1 cellular context compared by ENCODE assay signal in the genomic region with DNA sequence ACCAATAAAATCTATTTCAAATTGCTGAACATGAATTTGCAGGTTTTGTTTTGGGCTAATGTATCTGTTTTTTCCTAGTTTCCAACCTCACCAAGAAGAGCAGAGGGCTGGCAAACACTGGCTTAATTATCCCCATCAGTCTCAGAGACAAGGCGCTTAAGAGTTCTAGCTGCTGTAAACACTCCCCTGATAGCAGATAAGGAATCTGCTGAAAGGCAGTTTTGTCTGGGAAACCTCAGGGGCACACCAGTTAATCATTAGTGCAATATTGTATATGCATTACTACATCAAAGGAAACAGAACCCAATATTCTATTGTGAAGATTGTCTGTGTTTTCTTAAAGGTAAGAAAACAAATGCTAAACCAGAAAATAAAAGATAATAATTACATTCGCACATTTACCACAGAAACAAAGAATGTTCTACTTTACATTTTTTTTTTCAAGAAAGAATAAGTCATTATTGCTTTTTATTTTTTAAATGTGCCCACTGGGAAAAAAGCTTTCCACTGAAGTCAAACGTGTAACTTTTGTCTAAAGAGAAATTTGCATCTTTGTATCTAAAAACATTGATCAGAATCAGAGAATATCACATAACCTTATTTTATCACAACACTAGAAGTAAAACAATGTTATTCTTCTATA.
TF ChIP-seq lines count a peak whose summit lies in the region.

No MANE protein-coding gene starts in this region.

TF ChIP-seq in SK-N-SH, 30 proteins besides CTCF, POLR2A, EP300 and RAD21:
- TF ChIP-seq MXI1 (IDR thresholded peaks at IDR 0.05; ENCODE audit: low read depth, low read length) (peak; percentile 13; the same call in 1 of the 2 replicates), FOSL2 (IDR thresholded peaks at IDR 0.05; ENCODE audit: borderline replicate concordance, low read depth) (no peak), FOXM1 (IDR thresholded peaks at IDR 0.05; ENCODE audit: low read depth) (no peak), CHD2 (IDR thresholded peaks at IDR 0.05; ENCODE audit: low read length, partially characterized antibody) (peak; percentile 79), NFIC (IDR thresholded peaks at IDR 0.05; ENCODE audit: borderline replicate concordance) (no peak), POLR2AphosphoS5 (IDR thresholded peaks at IDR 0.05; ENCODE audit: low read depth, low read length) (no peak), USF1 (IDR thresholded peaks at IDR 0.05; ENCODE audit: borderline replicate concordance, low read depth) (no peak), IRF3 (IDR thresholded peaks at IDR 0.05; ENCODE audit: low read depth, low read length) (no peak), FOXJ3 (CRISPR knock-in tag; IDR thresholded peaks at IDR 0.05) (peak; percentile 83; the same call in 1 of the 2 replicates), SIN3A (IDR thresholded peaks at IDR 0.05; ENCODE audit: borderline replicate concordance, low read depth, low read length) (no peak), PBX3 (IDR thresholded peaks at IDR 0.05) (peak; percentile 14; the same call in 1 of the 2 replicates), SMC3 (IDR thresholded peaks at IDR 0.05; ENCODE audit: low read depth, low read length) (no peak), TCF12 (IDR thresholded peaks at IDR 0.05) (peak; percentile 58), RCOR1 (IDR thresholded peaks at IDR 0.05; ENCODE audit: low read length) (peak; percentile 85), YY1 (IDR thresholded peaks at IDR 0.05; ENCODE audit: low read depth) (no peak), GATA2 (CRISPR knock-in tag; IDR thresholded peaks at IDR 0.05) (peak; percentile 94), ELF1 (IDR thresholded peaks at IDR 0.05) (no peak), RFX5 (IDR thresholded peaks at IDR 0.05; ENCODE audit: low read length) (no peak), REST (IDR thresholded peaks at IDR 0.05; ENCODE audit: low read depth, low read length) (no peak), ZBTB33 (IDR thresholded peaks at IDR 0.05; ENCODE audit: borderline replicate concordance, low read depth) (no peak), JUND (IDR thresholded peaks at IDR 0.05) (no peak)
TF ChIP-seq in SK-N-SH: peak in this region for 7.
